Comparison of ENCODE assay signal across 13 cellular contexts in genomic region chr2:233332125-233332524, GRCh38. TPM values are rescaled to one million over a fixed set of nuclear protein-coding genes. Genes with fewer than 3 reads are reported as not detected.
DNase-seq lines count a peak whose midpoint lies in the region; ATAC-seq, FAIRE-seq and TF ChIP-seq lines count a peak whose summit lies in the region.
"Had no signal": no experiment of that assay in that cellular context is flagged by ENCODE, and none has a peak within 500 bp of the region (broad histone marks: within the 10 kb centered on the region; RNA-seq: fewer than 3 reads in every experiment).

No MANE protein-coding gene starts in this region.

- H3K9me3 Mint-ChIP-seq in activated naive CD8-positive, alpha-beta T cell (ENCODE audit: low read depth), result no peaks in the 10 kb centered on the region
- H3K9me3 Mint-ChIP-seq in naive thymus-derived CD4-positive, alpha-beta T cell, result peaks cover 0 to 6% (median 0%) of the 10 kb centered on the region in 11 donors
- H3K9me3 Mint-ChIP-seq in endothelial cell (ENCODE audit: unreplicated experiment), result no peaks in the 10 kb centered on the region

- H3K36me3 ChIP-seq in A673 (ENCODE audit: insufficient read depth, low read length, poor library complexity, severe bottlenecking), result no peaks in the 10 kb centered on the region
- H3K36me3 ChIP-seq in naive thymus-derived CD4-positive, alpha-beta T cell (ENCODE audit: control insufficient read depth in 2 of 3, insufficient read depth in 3 of 3, low read length in 3 of 3), result no peaks in the 10 kb centered on the region
- H3K36me3 ChIP-seq: WERI-Rb-1 had no signal

- CTCF ChIA-PET in A673 (lab: Charles Lee), result no interaction called here
- CTCF ChIA-PET in naive thymus-derived CD4-positive, alpha-beta T cell (lab: Charles Lee), result interaction anchor here (0.5 to 1.9 kb wide), 7 partner anchors 28 to 278 kb away, joined by 3 to 8 read pairs (median 4); no protein-coding TSS in a partner anchor

- H3K4me3 Mint-ChIP-seq in activated naive CD8-positive, alpha-beta T cell, result peak overlapping the region; percentile 72
- peak overlapping the region; percentile 26 to 82 (median 72) for H3K4me3 Mint-ChIP-seq in naive thymus-derived CD4-positive, alpha-beta T cell
- no peak overlapping the region for H3K4me3 Mint-ChIP-seq in endothelial cell (ENCODE audit: unreplicated experiment)

- H3K27ac ChIP-seq in A673 (ENCODE audit: low read depth, low read length, poor library complexity, severe bottlenecking), result peak overlapping the region; percentile 79
- peak overlapping the region; percentile 75 for H3K27ac ChIP-seq in naive thymus-derived CD4-positive, alpha-beta T cell (ENCODE audit: low read depth, low read length)
- H3K27ac ChIP-seq: foreskin keratinocyte, WERI-Rb-1 had no signal

- H3K27ac Mint-ChIP-seq in activated naive CD8-positive, alpha-beta T cell, result peak overlapping the region; percentile 97
- H3K27ac Mint-ChIP-seq in naive thymus-derived CD4-positive, alpha-beta T cell, result peak overlapping the region; percentile 94 to 99 (median 98)
- H3K27ac Mint-ChIP-seq in endothelial cell (ENCODE audit: unreplicated experiment), result no peak overlapping the region

- peaks cover 6% of the 10 kb centered on the region for H3K36me3 Mint-ChIP-seq in activated naive CD8-positive, alpha-beta T cell
- H3K36me3 Mint-ChIP-seq in naive thymus-derived CD4-positive, alpha-beta T cell, result peaks cover 0 to 14% (median 0%) of the 10 kb centered on the region in 5 donors
- H3K36me3 Mint-ChIP-seq in endothelial cell (ENCODE audit: low read depth, unreplicated experiment), result no peaks in the 10 kb centered on the region

- TF ChIP-seq CTCF in A673 (conservative IDR thresholded peaks at IDR 0.05; ENCODE audit: low read depth, low read length), result no peak
- TF ChIP-seq CTCF in endothelial cell (IDR thresholded peaks at IDR 0.05; ENCODE audit: unreplicated experiment), result no peak

- no peaks in the 10 kb centered on the region for H3K9me3 ChIP-seq in A673 (ENCODE audit: low read depth, low read length, poor library complexity, severe bottlenecking)
- no peaks in the 10 kb centered on the region for H3K9me3 ChIP-seq in naive thymus-derived CD4-positive, alpha-beta T cell (ENCODE audit: control insufficient read depth in 2 of 3, low read length in 3 of 3)

- H3K4me1 ChIP-seq in A673 (ENCODE audit: insufficient read depth, low read length, poor library complexity, severe bottlenecking), result peaks cover 37% of the 10 kb centered on the region
- peaks cover 46 to 58% of the 10 kb centered on the region in 2 donors for H3K4me1 ChIP-seq in naive thymus-derived CD4-positive, alpha-beta T cell (ENCODE audit: control insufficient read depth in 2 of 2, insufficient read depth in 2 of 2, low read length in 2 of 2)
- H3K4me1 ChIP-seq: foreskin keratinocyte had no signal

- TSS peak; percentile 57 for BruUV-seq in A673 (replicated peaks; lab: Mats Ljungman, UMichigan)

- peaks cover 41% of the 10 kb centered on the region for H3K4me1 Mint-ChIP-seq in activated naive CD8-positive, alpha-beta T cell (ENCODE audit: low read depth)
- H3K4me1 Mint-ChIP-seq in naive thymus-derived CD4-positive, alpha-beta T cell, result peaks cover 33 to 64% (median 51%) of the 10 kb centered on the region in 7 donors
- H3K4me1 Mint-ChIP-seq in endothelial cell (ENCODE audit: unreplicated experiment), result peaks cover 11% of the 10 kb centered on the region

- POLR2A ChIA-PET in A673 (lab: Charles Lee; ENCODE audit: low non-redundant PET), result no interaction called here
- POLR2A ChIA-PET in naive thymus-derived CD4-positive, alpha-beta T cell (lab: Charles Lee), result interaction anchor here (0.6 to 2.8 kb wide), 14 partner anchors 8 to 476 kb away, joined by 3 to 41 read pairs (median 4); partner anchors contain the start of gene DGKD

- FAIRE-seq in GM18507 (lab: Jason Lieb, UNC), result peak; percentile 29

- no peaks in the 10 kb centered on the region for H3K27me3 Mint-ChIP-seq in activated naive CD8-positive, alpha-beta T cell
- peaks cover 0 to 2% (median 0%) of the 10 kb centered on the region in 5 donors for H3K27me3 Mint-ChIP-seq in naive thymus-derived CD4-positive, alpha-beta T cell
- peaks cover 6% of the 10 kb centered on the region for H3K27me3 Mint-ChIP-seq in endothelial cell (ENCODE audit: unreplicated experiment)

- ATAC-seq in naive thymus-derived CD4-positive, alpha-beta T cell, result no peak
- ATAC-seq: foreskin keratinocyte had no signal

- no peaks in the 10 kb centered on the region for H3K27me3 ChIP-seq in A673 (replicated peaks; ENCODE audit: insufficient read depth, low read depth, low read length, poor library complexity)
- H3K27me3 ChIP-seq in naive thymus-derived CD4-positive, alpha-beta T cell (ENCODE audit: control insufficient read depth in 2 of 2, insufficient read depth in 2 of 2, low read length in 2 of 2), result no peaks in the 10 kb centered on the region

- in situ Hi-C loops in G401 (cut with HindIII; ENCODE audit: low sequenced_read_pairs), result no loop called here

- intact Hi-C loops in A673 (cut with micrococcal nuclease; ENCODE audit: unreplicated experiment), result no loop called here
- intact Hi-C loops in naive thymus-derived CD4-positive, alpha-beta T cell (cut with micrococcal nuclease), result loop anchor here in 1 of 2 donors (5.0 kb wide), 1 partner anchor 45 kb away; no protein-coding TSS in a partner anchor

- H3K4me3 ChIP-seq in A673 (ENCODE audit: low read depth, low read length, poor library complexity, severe bottlenecking), result no peak overlapping the region
- peak overlapping the region; percentile 17 for H3K4me3 ChIP-seq in naive thymus-derived CD4-positive, alpha-beta T cell (ENCODE audit: low read length)

- no peak for DNase-seq in A673 (ENCODE audit: low spot score)
- DNase-seq in GM18507 (ENCODE audit: extremely low spot score, insufficient read length, low read depth), result no peak
- no peak for DNase-seq in naive thymus-derived CD4-positive, alpha-beta T cell
- DNase-seq in foreskin melanocyte, result no peak
- no peak for DNase-seq in DMS 273 treated with DMSO at 0.1 percent for 48 hours (lab: John Stamatoyannopoulos, UW)
- no peak for DNase-seq in G401 (ENCODE audit: low spot score)
- DNase-seq in endothelial cell (ENCODE audit: low spot score), result no peak
- DNase-seq: activated gamma-delta T cell, foreskin keratinocyte, kidney glomerular epithelial cell, WERI-Rb-1 had no signal

RNA-seq across cellular contexts. Expression of gene DGKD, which starts 22.2 kb away (rescaled TPM):
- total RNA-seq in A673 (2021), result 106 and 128 TPM in 2 replicates
- 100 to 1,000 TPM in 4 of 5 experiments, 10 to 100 TPM in 1; 61.6 to 252 (median 213) TPM for total RNA-seq in naive thymus-derived CD4-positive, alpha-beta T cell
- 10 to 100 TPM; 25.8 to 41.0 TPM for polyA plus RNA-seq in naive thymus-derived CD4-positive, alpha-beta T cell
- total RNA-seq in G401 (2014; rRNA removed; shearing (Covaris generic)), result 15.6 and 20.4 TPM in 2 replicates
- 15.3 TPM for total RNA-seq in endothelial cell (ENCODE audit: unreplicated experiment)

RNA-seq across cellular contexts. Expression of gene SAG, which starts 24.5 kb away (rescaled TPM):
- 1.3 and 2.4 TPM in 2 replicates for total RNA-seq in A673 (2021)
- total RNA-seq in naive thymus-derived CD4-positive, alpha-beta T cell, result under 1 TPM in 3 of 5 experiments, not detected in 2; 0.05 to 0.65 (median 0.10) TPM
- not detected for polyA plus RNA-seq in naive thymus-derived CD4-positive, alpha-beta T cell
- total RNA-seq in G401 (2014; rRNA removed; shearing (Covaris generic)), result 0.80 TPM in 1 of 2 replicates, not detected in the other
- total RNA-seq in endothelial cell (ENCODE audit: unreplicated experiment), result not detected
- total RNA-seq: foreskin keratinocyte, NCI-H460 had no signal
- polyA plus RNA-seq: foreskin keratinocyte had no signal
